14 cellular contexts compared by ENCODE assay signal in genomic region chr11:44032304-44033085, GRCh38. TPM values are rescaled to one million over a fixed set of nuclear protein-coding genes. Genes with fewer than 3 reads are reported as not detected.
DNase-seq lines count a peak whose midpoint lies in the region; ATAC-seq and TF ChIP-seq lines count a peak whose summit lies in the region.
"Had no signal": no experiment of that assay in that cellular context is flagged by ENCODE, and none has a peak within 500 bp of the region (broad histone marks: within the 10 kb centered on the region; RNA-seq: fewer than 3 reads in every experiment).

No MANE protein-coding gene starts in this region.

- no peaks in the 10 kb centered on the region for H3K9me3 ChIP-seq in GM23248 (ENCODE audit: low read depth)
- no peaks in the 10 kb centered on the region for H3K9me3 ChIP-seq in skeletal muscle satellite cell (replicated peaks; ENCODE audit: low read length)

- H3K4me1 ChIP-seq in GM23248 (ENCODE audit: insufficient read depth) (peaks cover 35% of the 10 kb centered on the region), skeletal muscle satellite cell (ENCODE audit: control insufficient read depth, insufficient read depth, low read length) (peaks cover 22% of the 10 kb centered on the region)

- H3F3A ChIP-seq in GM23248 (ENCODE audit: insufficient read depth): peaks cover 13% of the 10 kb centered on the region

- no peak for ATAC-seq in HG03521 (IDR thresholded peaks at IDR 0.05; ENCODE audit: unreplicated experiment)
- ATAC-seq: GM12878, sciatic nerve had no signal

- H3K27me3 ChIP-seq in GM23248 (replicated peaks; ENCODE audit: insufficient read depth) (no peaks in the 10 kb centered on the region), layer of hippocampus (ENCODE audit: control insufficient read depth, insufficient read depth, low read length) (no peaks in the 10 kb centered on the region), skeletal muscle satellite cell (ENCODE audit: control insufficient read depth, insufficient read depth, low read length) (peaks cover 48% of the 10 kb centered on the region)

- H3K9me2 ChIP-seq in GM23248 (ENCODE audit: insufficient read depth): no peaks in the 10 kb centered on the region

- H3K4me3 ChIP-seq in GM23248: no peak overlapping the region
- no peak overlapping the region for H3K4me3 ChIP-seq in skeletal muscle satellite cell (ENCODE audit: low read length)
- H3K4me3 ChIP-seq: GM12878 had no signal

- H3K4me2 ChIP-seq in GM23248 (ENCODE audit: unreplicated experiment): no peak overlapping the region
- peak overlapping the region; percentile 1 for H3K4me2 ChIP-seq in skeletal muscle satellite cell (ENCODE audit: low read length)

- 72 to 77% methylated on average over 15 of the region's 15 CpGs for WGBS in GM23248 (ENCODE audit: low coverage in 1 of 2, low lambda C conversion rate in 2 of 2, missing lambda C conversion rate in 2 of 2), 2 experiments

- H3K9ac ChIP-seq in GM23248 (no peak overlapping the region), skeletal muscle satellite cell (ENCODE audit: low read depth, low read length) (no peak overlapping the region)

- TF ChIP-seq CTCF in GM10266 (IDR thresholded peaks at IDR 0.05; ENCODE audit: control insufficient read depth, insufficient read depth, low read depth, missing control alignments): no peak

- H4K20me1 ChIP-seq in GM23248 (ENCODE audit: insufficient read depth): no peaks in the 10 kb centered on the region

- H3K79me2 ChIP-seq in GM23248 (ENCODE audit: insufficient read depth): no peaks in the 10 kb centered on the region

- DNase-seq in GM23248 (peak; percentile 76), cerebellar nuclear complex (lab: John Stamatoyannopoulos, UW) (no peak), LoVo (ENCODE audit: low spot score) (no peak), GM10266 (ENCODE audit: extremely low spot score) (no peak)
- DNase-seq: effector memory CD4-positive, alpha-beta T cell; NCI-H2029 treated with DMSO at 0.1 percent for 48 hours had no signal

- no peak overlapping the region for H2AFZ ChIP-seq in GM23248

- in situ Hi-C loops in GM23248 (cut with MboI): loop anchor here (5.0 kb wide), 1 partner anchor 85 kb away; no protein-coding TSS in a partner anchor

- H3K36me3 ChIP-seq in GM23248 (ENCODE audit: low read depth) (no peaks in the 10 kb centered on the region), skeletal muscle satellite cell (ENCODE audit: insufficient read depth, low read length) (no peaks in the 10 kb centered on the region)

- no peak overlapping the region for H3K27ac ChIP-seq in GM23248
- peak overlapping the region; percentile 78 for H3K27ac ChIP-seq in cingulate gyrus (ENCODE audit: low read depth, low read length)
- peak overlapping the region; percentile 80 for H3K27ac ChIP-seq in layer of hippocampus (ENCODE audit: low read depth, low read length)
- H3K27ac ChIP-seq: C4-2B, VCaP had no signal

RNA-seq across cellular contexts. Expression of gene ACCSL, which starts 15.3 kb away (rescaled TPM):
- total RNA-seq in GM23248 (2014; rRNA removed; shearing (Covaris generic)): not detected in 2 replicates
- not detected in 2 replicates for polyA plus RNA-seq in GM23248 (2016; fragmentation: Nextera tagmentation; extraction: Ambion mirVana)
- not detected in 2 replicates for total RNA-seq in skeletal muscle satellite cell (2012; rRNA removed)
- total RNA-seq: GM12878, sciatic nerve had no signal

RNA-seq across cellular contexts. Expression of gene ACCS, which starts 33.6 kb away (rescaled TPM):
- 10.0 and 13.3 TPM in 2 replicates for total RNA-seq in GM23248 (2014; rRNA removed; shearing (Covaris generic))
- 10.3 and 13.7 TPM in 2 replicates for polyA plus RNA-seq in GM23248 (2016; fragmentation: Nextera tagmentation; extraction: Ambion mirVana)
- 3.3 and 3.8 TPM in 2 replicates for total RNA-seq in skeletal muscle satellite cell (2012; rRNA removed)
